ENCODE assay signal across 8 cellular contexts in the genomic region with DNA sequence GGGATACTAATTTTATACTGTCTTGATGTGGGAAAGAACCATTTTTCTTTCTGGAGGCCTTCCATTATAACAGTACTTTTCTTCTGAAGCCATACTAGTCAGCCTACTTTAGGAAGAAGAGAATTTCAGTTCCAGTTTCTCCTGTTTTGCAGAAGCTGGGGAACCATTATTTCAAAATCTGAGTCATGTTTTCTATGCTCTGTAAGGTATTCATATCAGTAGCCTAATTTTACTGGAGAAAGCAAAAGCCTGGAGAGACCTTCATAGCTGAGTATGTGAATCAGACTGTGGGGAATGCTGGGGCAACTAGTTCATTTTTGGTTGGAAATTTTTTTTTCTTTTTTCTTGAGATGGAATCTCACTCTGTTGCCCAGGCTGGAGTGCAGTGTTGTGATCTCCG.
A peak's percentile ranks its signal among the peaks of the same experiment; 100 is the strongest.
DNase-seq lines count a peak whose midpoint lies in the region; ATAC-seq and TF ChIP-seq lines count a peak whose summit lies in the region.

No MANE protein-coding gene starts in this region.

- H3K9ac ChIP-seq in BLaER1 treated with 17β-estradiol and CSF1 and Interleukin-3, amounts not matched to agents 10 nM and 100 nM, result peak overlapping the region in 4 of 11 experiments; percentile 10 to 25 (median 17); a peak in 5 of 22 replicates

- H3K27ac ChIP-seq in BLaER1 treated with 17β-estradiol and CSF1 and Interleukin-3, amounts not matched to agents 10 nM and 100 nM, result peak overlapping the region in 10 of 11 experiments; percentile 47 to 93 (median 84); a peak in 20 of 22 replicates
- H3K27ac ChIP-seq in coronary artery, result peak overlapping the region in 1 of 2 donors; percentile 69

- peak; percentile 60 for ATAC-seq in GM21360 (IDR thresholded peaks at IDR 0.05; ENCODE audit: unreplicated experiment)
- peak; percentile 49 for ATAC-seq in HG03520 (IDR thresholded peaks at IDR 0.05; ENCODE audit: unreplicated experiment)
- no peak for ATAC-seq in GM19452 (IDR thresholded peaks at IDR 0.05; ENCODE audit: unreplicated experiment)

- H3K4me1 ChIP-seq in BLaER1 treated with 17β-estradiol and CSF1 and Interleukin-3, amounts not matched to agents 10 nM and 100 nM, result peaks cover 71 to 97% (median 79%) of the 10 kb centered on the region in 10 experiments

- H3K9me3 ChIP-seq in BLaER1 treated with 17β-estradiol and CSF1 and Interleukin-3, amounts not matched to agents 10 nM and 100 nM (replicated peaks in 1 of 11), result no peaks in the 10 kb centered on the region; a peak in 1 of 22 replicates

- H3K36me3 ChIP-seq in BLaER1 treated with 17β-estradiol and CSF1 and Interleukin-3, amounts not matched to agents 10 nM and 100 nM, result peaks cover 18 to 54% (median 34%) of the 10 kb centered on the region in 11 experiments; a peak in 18 of 22 replicates

- no peak for TF ChIP-seq CTCF in choroid plexus epithelial cell (conservative IDR thresholded peaks at IDR 0.05; ENCODE audit: low read depth, low read length)
- no peak for TF ChIP-seq CTCF in coronary artery (IDR thresholded peaks at IDR 0.05)

- peaks cover 0 to 70% (median 0%) of the 10 kb centered on the region in 11 experiments; a peak in 2 of 22 replicates for H4K20me1 ChIP-seq in BLaER1 treated with 17β-estradiol and CSF1 and Interleukin-3, amounts not matched to agents 10 nM and 100 nM

- DNase-seq in choroid plexus epithelial cell (ENCODE audit: low read depth), result peak; percentile 87
- no peak for DNase-seq in cerebellar cortex (ENCODE audit: low spot score)
- no peak for DNase-seq in activated CD8-positive, alpha-beta memory T cell treated with anti-CD3 and anti-CD28 coated beads for 24 hours
- DNase-seq in coronary artery (ENCODE audit: low spot score), result no peak

- no peak overlapping the region; a peak in 1 of 20 replicates for H3K4me3 ChIP-seq in BLaER1 treated with 17β-estradiol and CSF1 and Interleukin-3, amounts not matched to agents 10 nM and 100 nM
- no peak overlapping the region for H3K4me3 ChIP-seq in choroid plexus epithelial cell (ENCODE audit: low read depth, low read length)
- no peak overlapping the region for H3K4me3 ChIP-seq in coronary artery

- peak overlapping the region; percentile 69 to 92 (median 86) for H3K4me2 ChIP-seq in BLaER1 treated with 17β-estradiol and CSF1 and Interleukin-3, amounts not matched to agents 10 nM and 100 nM

- H3K27me3 ChIP-seq in BLaER1 treated with 17β-estradiol and CSF1 and Interleukin-3, amounts not matched to agents 10 nM and 100 nM, result no peaks in the 10 kb centered on the region
